Comparison of ENCODE assay signal across 8 cellular contexts in genomic region chr22:20238567-20239062, GRCh38. TPM values are rescaled to one million over a fixed set of nuclear protein-coding genes. Genes with fewer than 3 reads are reported as not detected.
DNase-seq lines count a peak whose midpoint lies in the region; ATAC-seq and TF ChIP-seq lines count a peak whose summit lies in the region.

No MANE protein-coding gene starts in this region.

- no peak overlapping the region for H2AFZ ChIP-seq in OCI-LY7 (ENCODE audit: low read length)

- no peaks in the 10 kb centered on the region for H3F3A ChIP-seq in DOHH2 (ENCODE audit: control insufficient read depth, insufficient read depth)

- POLR2A ChIA-PET in HEK293 (lab: Yijun Ruan, JAX), result interaction anchor here (0.6 to 1.3 kb wide), 8 partner anchors 8 to 85 kb away, joined by 3 to 10 read pairs (median 3); partner anchors contain the start of gene DGCR6L
- POLR2A ChIA-PET in OCI-LY7 (lab: Charles Lee), result no interaction called here

- H3K4me2 ChIP-seq in DOHH2 (ENCODE audit: low read length) (peak overlapping the region; percentile 36; the same call in 1 of the 2 replicates), OCI-LY7 (ENCODE audit: low read length) (no peak overlapping the region)

- H3K27ac ChIP-seq in DOHH2 (ENCODE audit: low read depth, low read length) (no peak overlapping the region), HEK293 (ENCODE audit: extremely low read depth, low read depth, low read length) (peak overlapping the region; percentile 65), OCI-LY7 (ENCODE audit: low read depth, low read length, poor library complexity, severe bottlenecking) (no peak overlapping the region)

- intact Hi-C loops in OCI-LY7 (cut with micrococcal nuclease; ENCODE audit: unreplicated experiment), result loop anchor here (1.0 kb wide), 1 partner anchor 81 kb away; no protein-coding TSS in a partner anchor
- intact Hi-C loops in left ventricle myocardium superior (cut with micrococcal nuclease), result no loop called here

- H3K79me2 ChIP-seq in DOHH2 (ENCODE audit: control insufficient read depth, low read length) (no peaks in the 10 kb centered on the region), OCI-LY7 (ENCODE audit: insufficient read depth, low read depth, low read length) (no peaks in the 10 kb centered on the region)

- H3K36me3 ChIP-seq in DOHH2 (ENCODE audit: control insufficient read depth, low read length), result no peaks in the 10 kb centered on the region
- H3K36me3 ChIP-seq in HEK293 (ENCODE audit: control insufficient read depth in 2 of 2, insufficient read depth in 1 of 2, low read length in 2 of 2), result peaks cover 0 to 17% of the 10 kb centered on the region in 2 experiments; a peak in 1 of 3 replicates
- no peaks in the 10 kb centered on the region for H3K36me3 ChIP-seq in OCI-LY7 (ENCODE audit: insufficient read depth, low read length)

- CTCF ChIA-PET in HEK293 (lab: Yijun Ruan, JAX), result interaction anchor here (0.5 to 5.5 kb wide), 41 partner anchors 8 to 1271 kb away, joined by 3 to 57 read pairs (median 5); no protein-coding TSS in a partner anchor
- CTCF ChIA-PET in OCI-LY7 (lab: Charles Lee; ENCODE audit: unreplicated experiment), result interaction anchor here (0.6 kb wide), 1 partner anchor 81 kb away, joined by 4 read pairs; no protein-coding TSS in a partner anchor

- DNase-seq in OCI-LY7 (ENCODE audit: low spot score) (peak; percentile 63), left ventricle myocardium superior (peak; percentile 58), occipital lobe (lab: John Stamatoyannopoulos, UW) (no peak)
- peak; percentile 24 for DNase-seq in activated gamma-delta T cell treated with anti-CD3 and anti-CD28 coated beads, Interleukin-2, amount 50 U/mL, for 16 hours (ENCODE audit: low read depth)
- peak; percentile 53 for DNase-seq in stimulated activated CD4-positive, alpha-beta T cell treated with anti-CD3 and anti-CD28 coated beads, Interleukin-4, amount 100 ng/mL, for 1 hour

- ATAC-seq in left ventricle myocardium superior (peak; percentile 66), GM18861 (IDR thresholded peaks at IDR 0.05; ENCODE audit: unreplicated experiment) (no peak)

- BruUV-seq in OCI-LY7 (replicated peaks; lab: Mats Ljungman, UMichigan), result no TSS peak

- H3K4me1 ChIP-seq in DOHH2 (ENCODE audit: control insufficient read depth, low read length), result peaks cover 24% of the 10 kb centered on the region
- peaks cover 15% of the 10 kb centered on the region for H3K4me1 ChIP-seq in HEK293 (ENCODE audit: control insufficient read depth, insufficient read depth, low read length)
- peaks cover 5% of the 10 kb centered on the region for H3K4me1 ChIP-seq in OCI-LY7 (ENCODE audit: insufficient read depth, low read length, poor library complexity, severe bottlenecking)

- peak; percentile 74 for TF ChIP-seq CTCF in DOHH2 (IDR thresholded peaks at IDR 0.05; ENCODE audit: low read depth, low read length, poor library complexity, severe bottlenecking)
- TF ChIP-seq CTCF in HEK293 (tag by site-specific recombination; IDR thresholded peaks at IDR 0.05), result peak; percentile 95
- peak; percentile 79 for TF ChIP-seq CTCF in OCI-LY7 (conservative IDR thresholded peaks at IDR 0.05; ENCODE audit: low read length)

- H3K9me2 ChIP-seq in DOHH2 (replicated peaks; ENCODE audit: control insufficient read depth, low read length) (no peaks in the 10 kb centered on the region), OCI-LY7 (ENCODE audit: insufficient read depth, low read length) (no peaks in the 10 kb centered on the region)

- no peak overlapping the region for H3K4me3 ChIP-seq in DOHH2 (ENCODE audit: low read length)
- peak overlapping the region; percentile 4 for H3K4me3 ChIP-seq in HEK293 (ENCODE audit: low read depth, low read length)
- H3K4me3 ChIP-seq in OCI-LY7 (ENCODE audit: low read depth, low read length, poor library complexity, severe bottlenecking), result no peak overlapping the region

- H3K27me3 ChIP-seq in DOHH2 (ENCODE audit: control insufficient read depth, low read length), result no peaks in the 10 kb centered on the region

- H3K9me3 ChIP-seq in DOHH2 (ENCODE audit: control insufficient read depth, insufficient read depth, low read length) (no peaks in the 10 kb centered on the region), HEK293 (ENCODE audit: control insufficient read depth, insufficient read depth, low read depth, low read length) (no peaks in the 10 kb centered on the region), OCI-LY7 (ENCODE audit: low read length) (no peaks in the 10 kb centered on the region)

- H4K20me1 ChIP-seq in DOHH2 (ENCODE audit: control insufficient read depth, insufficient read depth, low read depth, low read length) (no peaks in the 10 kb centered on the region), OCI-LY7 (ENCODE audit: insufficient read depth, low read length) (no peaks in the 10 kb centered on the region)

TF ChIP-seq in HEK293, 187 proteins besides CTCF, POLR2A, EP300 and RAD21 (continues in another document):
- no peak for TF ChIP-seq ZFHX2 (tag by site-specific recombination; conservative IDR thresholded peaks at IDR 0.05)
- no peak; the same call in 1 of the 2 replicates for TF ChIP-seq ZNF449 (tag by site-specific recombination; IDR thresholded peaks at IDR 0.05)
- TF ChIP-seq ZNF707 (tag by site-specific recombination; IDR thresholded peaks at IDR 0.05), result no peak
- TF ChIP-seq ZNF335 (tag by site-specific recombination; conservative IDR thresholded peaks at IDR 0.05), result peak; percentile 90
- TF ChIP-seq ZNF274 (IDR thresholded peaks at IDR 0.05; ENCODE audit: low read length), result no peak
- no peak for TF ChIP-seq ZNF274 (tag by site-specific recombination; IDR thresholded peaks at IDR 0.05; ENCODE audit: borderline replicate concordance)
- TF ChIP-seq ZSCAN4 (tag by site-specific recombination; IDR thresholded peaks at IDR 0.05), result no peak
- TF ChIP-seq GLIS2 (tag by site-specific recombination; IDR thresholded peaks at IDR 0.05), result peak; percentile 50
- TF ChIP-seq PRDM10 (tag by site-specific recombination; IDR thresholded peaks at IDR 0.05), result peak; percentile 73
- TF ChIP-seq ZNF2 (tag by site-specific recombination; IDR thresholded peaks at IDR 0.05), result peak; percentile 20; the same call in 1 of the 2 replicates
- TF ChIP-seq ZNF660 (tag by site-specific recombination; IDR thresholded peaks at IDR 0.05), result peak; percentile 53; the same call in 1 of the 2 replicates

RNA-seq across cellular contexts. Expression of gene RTN4R, which starts 29.5 kb away (rescaled TPM):
- total RNA-seq in OCI-LY7 (2014; rRNA removed; shearing (Covaris generic)), result not detected in 2 replicates
- total RNA-seq in OCI-LY7 (2022) (not detected in 2 replicates), left ventricle myocardium superior (1.2 TPM), occipital lobe (9.5 TPM)
